ENCODE assay signal across 8 cellular contexts in the genomic region with DNA sequence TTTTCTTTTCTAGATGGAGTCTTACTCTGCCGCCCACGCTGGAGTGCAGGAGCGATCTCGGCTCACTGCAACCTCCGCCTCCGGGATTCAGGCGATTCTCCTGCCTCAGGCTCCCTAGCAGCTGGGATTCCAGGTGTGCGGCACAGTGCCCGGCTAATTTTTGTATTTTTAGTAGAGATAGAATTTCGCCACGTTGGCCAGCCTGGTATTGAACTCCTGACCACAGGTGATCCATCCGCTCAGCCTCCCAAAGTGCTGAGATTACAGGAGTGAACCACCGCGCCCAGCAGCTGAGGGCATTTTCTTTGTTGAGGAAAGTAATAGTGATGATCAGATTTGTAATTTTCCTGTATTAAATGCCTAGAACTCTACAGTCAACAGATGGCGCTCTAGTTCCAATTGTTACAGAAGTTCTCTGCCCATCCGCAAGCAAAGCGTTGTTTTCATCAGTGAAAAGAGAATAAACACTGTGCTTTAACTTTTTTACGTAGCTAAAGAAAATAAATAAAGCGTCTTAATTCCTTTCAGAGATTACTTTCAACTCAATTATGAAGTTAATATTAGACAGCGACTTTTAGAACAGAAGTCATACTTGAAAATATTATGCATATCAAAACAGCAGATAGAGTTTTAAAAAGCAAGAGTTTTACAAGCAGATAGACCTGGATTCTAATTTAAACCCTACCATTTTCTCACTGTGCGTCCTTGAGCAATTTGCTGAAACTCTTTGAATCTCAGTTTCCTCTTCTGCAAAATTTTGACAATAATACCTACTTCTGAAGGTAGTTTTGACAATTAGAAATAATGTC.
A peak's percentile ranks its signal among the peaks of the same experiment; 100 is the strongest.
DNase-seq lines count a peak whose midpoint lies in the region; ATAC-seq and TF ChIP-seq lines count a peak whose summit lies in the region.

No MANE protein-coding gene starts in this region.

- H3K36me3 ChIP-seq in GM23338 (ENCODE audit: insufficient read depth) = no peaks in the 10 kb centered on the region
- H3K36me3 ChIP-seq in transverse colon = no peaks in the 10 kb centered on the region

- TF ChIP-seq CTCF in GM23338 (conservative IDR thresholded peaks at IDR 0.05; ENCODE audit: low read depth in 2 of 2) = peak; percentile 82 to 88
- TF ChIP-seq CTCF in transverse colon (IDR thresholded peaks at IDR 0.05) = peak; percentile 61 to 73 (median 68)

- H3K27me3 ChIP-seq in GM23338 (ENCODE audit: insufficient read depth) (no peaks in the 10 kb centered on the region), transverse colon (no peaks in the 10 kb centered on the region)

- peak overlapping the region; percentile 62; the same call in 2 of the 3 replicates for H3K4me3 Mint-ChIP-seq in GM23338

- DNase-seq in EH (ENCODE audit: low read depth) = peak; percentile 71
- peak; percentile 88 for DNase-seq in GM23338 (ENCODE audit: low spot score)
- peak; percentile 80 for DNase-seq in NCI-H146 (lab: John Stamatoyannopoulos, UW)
- peak; percentile 30 for DNase-seq in SKM-1 treated with dmso at 0.1 percent for 144 hours (lab: John Stamatoyannopoulos, UW; ENCODE audit: unreplicated experiment)
- peak; percentile 40 for DNase-seq in effector CD4-positive, alpha-beta T cell
- DNase-seq in lung microvascular endothelial cell (ENCODE audit: low read depth in 2 of 2) = peak; percentile 83 to 86
- no peak for DNase-seq in transverse colon

- in situ Hi-C loops in transverse colon (cut with MboI; ENCODE audit: low pct_ligation_motif_present in 1 of 4, low pct_unique_long_range_greater_than_20kb in 1 of 4, low sequenced_read_pairs in 3 of 4) = loop anchor here in 1 of 4 donors (25.0 kb wide), 1 partner anchor 445 kb away; no protein-coding TSS in a partner anchor

- H4K20me1 ChIP-seq in GM23338 (replicated peaks; ENCODE audit: insufficient read depth) = no peaks in the 10 kb centered on the region

- H3F3A ChIP-seq in GM23338 (replicated peaks; ENCODE audit: low read depth) = no peaks in the 10 kb centered on the region

- no peaks in the 10 kb centered on the region for H3K9me2 ChIP-seq in GM23338 (ENCODE audit: insufficient read depth)

- H3K27me3 Mint-ChIP-seq in GM23338 (ENCODE audit: insufficient read depth, low read depth, poor library complexity) = peaks cover 2% of the 10 kb centered on the region

- H3K4me1 ChIP-seq in GM23338 (ENCODE audit: insufficient read depth) (no peaks in the 10 kb centered on the region), transverse colon (peaks cover 0 to 15% (median 4%) of the 10 kb centered on the region in 4 donors)

- no peak for TF ChIP-seq POLR2A in transverse colon (IDR thresholded peaks at IDR 0.05)

- no peak for TF ChIP-seq EP300 in transverse colon (IDR thresholded peaks at IDR 0.05; ENCODE audit: low read depth)

- peak overlapping the region; percentile 17; the same call in 1 of the 2 replicates for H3K4me2 ChIP-seq in GM23338

- no peak overlapping the region for H3K27ac ChIP-seq in GM23338 (ENCODE audit: low read depth)
- H3K27ac ChIP-seq in transverse colon = no peak overlapping the region

- H3K36me3 Mint-ChIP-seq in GM23338 (ENCODE audit: low read depth) = no peaks in the 10 kb centered on the region

- peak; percentile 68 for ATAC-seq in GM23338
- no peak for ATAC-seq in HG02970 (IDR thresholded peaks at IDR 0.05; ENCODE audit: low FRiP score, unreplicated experiment)

- peak overlapping the region; percentile 25; the same call in 1 of the 2 replicates for H2AFZ ChIP-seq in GM23338

- no peaks in the 10 kb centered on the region for H3K9me3 Mint-ChIP-seq in GM23338

- H3K27ac Mint-ChIP-seq in GM23338 = no peak overlapping the region

- H3K4me1 Mint-ChIP-seq in GM23338 = no peaks in the 10 kb centered on the region

- H3K4me3 ChIP-seq in GM23338 = peak overlapping the region; percentile 26; the same call in 1 of the 2 replicates
- H3K4me3 ChIP-seq in transverse colon = no peak overlapping the region

- no peaks in the 10 kb centered on the region for H3K9me3 ChIP-seq in transverse colon

- 14 to 23% methylated on average over 11 to 21 of the region's 21 CpGs for WGBS in transverse colon (ENCODE audit: low coverage in 1 of 2), 2 donors

- intact Hi-C loops in transverse colon (cut with DNase I; ENCODE audit: low total_unique reads) = loop anchor here (5.0 kb wide), 1 partner anchor 510 kb away; a partner anchor contains a TSS

- no peaks in the 10 kb centered on the region for H3K79me2 ChIP-seq in GM23338 (replicated peaks; ENCODE audit: insufficient read depth)

TF ChIP-seq in GM23338, 12 proteins besides CTCF, POLR2A, EP300 and RAD21 (continues in another document):
- TF ChIP-seq JUNB (IDR thresholded peaks at IDR 0.05; ENCODE audit: unreplicated experiment) (no peak), CREB1 (CRISPR knock-in tag; IDR thresholded peaks at IDR 0.05; ENCODE audit: low read depth) (no peak), POLR2AphosphoS5 (IDR thresholded peaks at IDR 0.05; ENCODE audit: low read depth) (no peak), NANOG (IDR thresholded peaks at IDR 0.05; ENCODE audit: borderline replicate concordance) (no peak), EZH2 (IDR thresholded peaks at IDR 0.05; ENCODE audit: low read depth, unreplicated experiment) (no peak), ZNF331 (CRISPR knock-in tag; IDR thresholded peaks at IDR 0.05; ENCODE audit: low read depth) (no peak), ZNF114 (CRISPR knock-in tag; IDR thresholded peaks at IDR 0.05) (no peak), STAT1 (IDR thresholded peaks at IDR 0.05; ENCODE audit: unreplicated experiment) (no peak), EZH2phosphoT487 (IDR thresholded peaks at IDR 0.05; ENCODE audit: unreplicated experiment) (no peak)
- TF ChIP-seq, protein P1, sequence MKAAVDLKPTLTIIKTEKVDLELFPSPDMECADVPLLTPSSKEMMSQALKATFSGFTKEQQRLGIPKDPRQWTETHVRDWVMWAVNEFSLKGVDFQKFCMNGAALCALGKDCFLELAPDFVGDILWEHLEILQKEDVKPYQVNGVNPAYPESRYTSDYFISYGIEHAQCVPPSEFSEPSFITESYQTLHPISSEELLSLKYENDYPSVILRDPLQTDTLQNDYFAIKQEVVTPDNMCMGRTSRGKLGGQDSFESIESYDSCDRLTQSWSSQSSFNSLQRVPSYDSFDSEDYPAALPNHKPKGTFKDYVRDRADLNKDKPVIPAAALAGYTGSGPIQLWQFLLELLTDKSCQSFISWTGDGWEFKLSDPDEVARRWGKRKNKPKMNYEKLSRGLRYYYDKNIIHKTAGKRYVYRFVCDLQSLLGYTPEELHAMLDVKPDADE (IDR thresholded peaks at IDR 0.05) = no peak
- TF ChIP-seq, protein P2, sequence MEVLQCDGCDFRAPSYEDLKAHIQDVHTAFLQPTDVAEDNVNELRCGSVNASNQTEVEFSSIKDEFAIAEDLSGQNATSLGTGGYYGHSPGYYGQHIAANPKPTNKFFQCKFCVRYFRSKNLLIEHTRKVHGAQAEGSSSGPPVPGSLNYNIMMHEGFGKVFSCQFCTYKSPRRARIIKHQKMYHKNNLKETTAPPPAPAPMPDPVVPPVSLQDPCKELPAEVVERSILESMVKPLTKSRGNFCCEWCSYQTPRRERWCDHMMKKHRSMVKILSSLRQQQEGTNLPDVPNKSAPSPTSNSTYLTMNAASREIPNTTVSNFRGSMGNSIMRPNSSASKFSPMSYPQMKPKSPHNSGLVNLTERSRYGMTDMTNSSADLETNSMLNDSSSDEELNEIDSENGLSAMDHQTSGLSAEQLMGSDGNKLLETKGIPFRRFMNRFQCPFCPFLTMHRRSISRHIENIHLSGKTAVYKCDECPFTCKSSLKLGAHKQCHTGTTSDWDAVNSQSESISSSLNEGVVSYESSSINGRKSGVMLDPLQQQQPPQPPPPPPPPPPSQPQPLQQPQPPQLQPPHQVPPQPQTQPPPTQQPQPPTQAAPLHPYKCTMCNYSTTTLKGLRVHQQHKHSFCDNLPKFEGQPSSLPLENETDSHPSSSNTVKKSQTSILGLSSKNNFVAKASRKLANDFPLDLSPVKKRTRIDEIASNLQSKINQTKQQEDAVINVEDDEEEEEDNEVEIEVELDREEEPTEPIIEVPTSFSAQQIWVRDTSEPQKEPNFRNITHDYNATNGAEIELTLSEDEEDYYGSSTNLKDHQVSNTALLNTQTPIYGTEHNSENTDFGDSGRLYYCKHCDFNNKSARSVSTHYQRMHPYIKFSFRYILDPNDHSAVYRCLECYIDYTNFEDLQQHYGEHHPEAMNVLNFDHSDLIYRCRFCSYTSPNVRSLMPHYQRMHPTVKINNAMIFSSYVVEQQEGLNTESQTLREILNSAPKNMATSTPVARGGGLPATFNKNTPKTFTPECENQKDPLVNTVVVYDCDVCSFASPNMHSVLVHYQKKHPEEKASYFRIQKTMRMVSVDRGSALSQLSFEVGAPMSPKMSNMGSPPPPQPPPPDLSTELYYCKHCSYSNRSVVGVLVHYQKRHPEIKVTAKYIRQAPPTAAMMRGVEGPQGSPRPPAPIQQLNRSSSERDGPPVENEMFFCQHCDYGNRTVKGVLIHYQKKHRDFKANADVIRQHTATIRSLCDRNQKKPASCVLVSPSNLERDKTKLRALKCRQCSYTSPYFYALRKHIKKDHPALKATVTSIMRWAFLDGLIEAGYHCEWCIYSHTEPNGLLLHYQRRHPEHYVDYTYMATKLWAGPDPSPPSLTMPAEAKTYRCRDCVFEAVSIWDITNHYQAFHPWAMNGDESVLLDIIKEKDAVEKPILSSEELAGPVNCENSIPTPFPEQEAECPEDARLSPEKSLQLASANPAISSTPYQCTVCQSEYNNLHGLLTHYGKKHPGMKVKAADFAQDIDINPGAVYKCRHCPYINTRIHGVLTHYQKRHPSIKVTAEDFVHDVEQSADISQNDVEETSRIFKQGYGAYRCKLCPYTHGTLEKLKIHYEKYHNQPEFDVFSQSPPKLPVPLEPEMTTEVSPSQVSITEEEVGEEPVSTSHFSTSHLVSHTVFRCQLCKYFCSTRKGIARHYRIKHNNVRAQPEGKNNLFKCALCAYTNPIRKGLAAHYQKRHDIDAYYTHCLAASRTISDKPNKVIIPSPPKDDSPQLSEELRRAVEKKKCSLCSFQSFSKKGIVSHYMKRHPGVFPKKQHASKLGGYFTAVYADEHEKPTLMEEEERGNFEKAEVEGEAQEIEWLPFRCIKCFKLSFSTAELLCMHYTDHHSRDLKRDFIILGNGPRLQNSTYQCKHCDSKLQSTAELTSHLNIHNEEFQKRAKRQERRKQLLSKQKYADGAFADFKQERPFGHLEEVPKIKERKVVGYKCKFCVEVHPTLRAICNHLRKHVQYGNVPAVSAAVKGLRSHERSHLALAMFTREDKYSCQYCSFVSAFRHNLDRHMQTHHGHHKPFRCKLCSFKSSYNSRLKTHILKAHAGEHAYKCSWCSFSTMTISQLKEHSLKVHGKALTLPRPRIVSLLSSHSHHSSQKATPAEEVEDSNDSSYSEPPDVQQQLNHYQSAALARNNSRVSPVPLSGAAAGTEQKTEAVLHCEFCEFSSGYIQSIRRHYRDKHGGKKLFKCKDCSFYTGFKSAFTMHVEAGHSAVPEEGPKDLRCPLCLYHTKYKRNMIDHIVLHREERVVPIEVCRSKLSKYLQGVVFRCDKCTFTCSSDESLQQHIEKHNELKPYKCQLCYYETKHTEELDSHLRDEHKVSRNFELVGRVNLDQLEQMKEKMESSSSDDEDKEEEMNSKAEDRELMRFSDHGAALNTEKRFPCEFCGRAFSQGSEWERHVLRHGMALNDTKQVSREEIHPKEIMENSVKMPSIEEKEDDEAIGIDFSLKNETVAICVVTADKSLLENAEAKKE (CRISPR knock-in tag; IDR thresholded peaks at IDR 0.05) = no peak
